In genomic region chr6:101689695-101690094, GRCh38 we compare ENCODE assay signal across 9 cellular contexts.
"Had no signal": no experiment of that assay in that cellular context is flagged by ENCODE, and none has a peak within 500 bp of the region (broad histone marks: within the 10 kb centered on the region; RNA-seq: fewer than 3 reads in every experiment).

No MANE protein-coding gene starts in this region.

- H3K9me3 Mint-ChIP-seq: H9, IgD-negative memory B cell had no signal

- H3K27ac Mint-ChIP-seq: H9, IgD-negative memory B cell had no signal

- H3K27ac ChIP-seq: GM23248, HL-60 had no signal

- H3K4me1 Mint-ChIP-seq: H9, IgD-negative memory B cell had no signal

- H3K4me3 ChIP-seq: GM23248 had no signal

- H3K36me3 Mint-ChIP-seq: IgD-negative memory B cell had no signal

- ATAC-seq: HepG2 had no signal

- FAIRE-seq: H54, HepG2 had no signal

- H3K4me3 Mint-ChIP-seq: H9, IgD-negative memory B cell had no signal

- H3K9ac ChIP-seq: GM23248 had no signal

- DNase-seq: GM23248, GOT3, H9, HCEC 1CT, KBM-7 had no signal

- H2AFZ ChIP-seq: GM23248 had no signal

- H3K27me3 Mint-ChIP-seq: IgD-negative memory B cell had no signal
